ENCODE assay signal across 1 cellular context in the genomic region with DNA sequence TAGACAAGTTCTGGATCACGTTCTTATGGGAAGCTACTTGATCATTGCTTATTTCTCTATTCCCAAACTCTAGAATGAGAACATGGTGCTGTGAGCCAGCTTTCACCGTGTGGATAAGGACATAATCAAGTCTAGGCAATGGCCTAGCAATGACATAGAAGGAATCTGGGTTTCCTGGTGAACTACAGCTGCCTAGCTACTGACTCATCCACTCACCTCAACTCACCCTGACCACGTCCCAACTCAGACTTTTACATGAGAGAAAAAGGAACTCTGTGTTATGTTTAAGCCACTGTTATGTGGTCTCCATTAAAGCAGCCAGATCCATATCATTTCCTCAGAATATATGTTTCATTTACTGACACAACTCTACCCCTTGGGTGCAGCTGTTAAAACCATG.
TF ChIP-seq lines count a peak whose summit lies in the region.

No MANE protein-coding gene starts in this region.

TF ChIP-seq in K562, 482 proteins besides CTCF, POLR2A, EP300 and RAD21:
- TF ChIP-seq JUND (IDR thresholded peaks at IDR 0.05; ENCODE audit: borderline replicate concordance, low read depth, low read length) (no peak), JUND (tag; IDR thresholded peaks at IDR 0.05; ENCODE audit: borderline replicate concordance, low read depth, low read length) (peak; percentile 68; the same call in 2 of the 3 replicates), HEY1 (CRISPR knock-in tag; IDR thresholded peaks at IDR 0.05; ENCODE audit: borderline replicate concordance) (no peak), KDM2B (CRISPR knock-in tag; IDR thresholded peaks at IDR 0.05) (no peak), FOSL1 (tag; conservative IDR thresholded peaks at IDR 0.05) (peak; percentile 65), ZNF512 (tag; IDR thresholded peaks at IDR 0.05) (no peak), ZNF444 (CRISPR knock-in tag; IDR thresholded peaks at IDR 0.05) (no peak)
- TF ChIP-seq, protein P1, sequence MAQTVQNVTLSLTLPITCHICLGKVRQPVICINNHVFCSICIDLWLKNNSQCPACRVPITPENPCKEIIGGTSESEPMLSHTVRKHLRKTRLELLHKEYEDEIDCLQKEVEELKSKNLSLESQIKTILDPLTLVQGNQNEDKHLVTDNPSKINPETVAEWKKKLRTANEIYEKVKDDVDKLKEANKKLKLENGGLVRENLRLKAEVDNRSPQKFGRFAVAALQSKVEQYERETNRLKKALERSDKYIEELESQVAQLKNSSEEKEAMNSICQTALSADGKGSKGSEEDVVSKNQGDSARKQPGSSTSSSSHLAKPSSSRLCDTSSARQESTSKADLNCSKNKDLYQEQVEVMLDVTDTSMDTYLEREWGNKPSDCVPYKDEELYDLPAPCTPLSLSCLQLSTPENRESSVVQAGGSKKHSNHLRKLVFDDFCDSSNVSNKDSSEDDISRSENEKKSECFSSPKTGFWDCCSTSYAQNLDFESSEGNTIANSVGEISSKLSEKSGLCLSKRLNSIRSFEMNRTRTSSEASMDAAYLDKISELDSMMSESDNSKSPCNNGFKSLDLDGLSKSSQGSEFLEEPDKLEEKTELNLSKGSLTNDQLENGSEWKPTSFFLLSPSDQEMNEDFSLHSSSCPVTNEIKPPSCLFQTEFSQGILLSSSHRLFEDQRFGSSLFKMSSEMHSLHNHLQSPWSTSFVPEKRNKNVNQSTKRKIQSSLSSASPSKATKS (CRISPR knock-in tag; IDR thresholded peaks at IDR 0.05) = no peak
